ENCODE assay signal across 1 cellular context in genomic region chr9:124415102-124415851, GRCh38.
TF ChIP-seq lines count a peak whose summit lies in the region.

TSS of gene PSMB7 (minus strand) at chr9:124415442. CDS start at chr9:124415425, 17 bp downstream.

TF ChIP-seq in HEK293, 187 proteins besides CTCF, POLR2A, EP300 and RAD21 (continued from another document and continues in another):
- TF ChIP-seq ZNF692 (tag by site-specific recombination; IDR thresholded peaks at IDR 0.05) (peak; percentile 43), KLF17 (tag by site-specific recombination; IDR thresholded peaks at IDR 0.05) (0 out of 2 replicates have a peak, but pooled peaks have one; percentile 55), ZNF146 (tag by site-specific recombination; IDR thresholded peaks at IDR 0.05) (no peak), ZFP3 (tag by site-specific recombination; IDR thresholded peaks at IDR 0.05; ENCODE audit: low read depth) (no peak), KLF9 (tag by site-specific recombination; IDR thresholded peaks at IDR 0.05; ENCODE audit: low read depth) (0 out of 2 replicates have a peak, but pooled peaks have one; percentile 54), ZNF366 (tag by site-specific recombination; conservative IDR thresholded peaks at IDR 0.05) (no peak), ZNF670 (tag by site-specific recombination; IDR thresholded peaks at IDR 0.05; ENCODE audit: low read depth) (no peak), ZNF24 (tag by site-specific recombination; IDR thresholded peaks at IDR 0.05) (peak; percentile 80), HOXA7 (CRISPR knock-in tag; IDR thresholded peaks at IDR 0.05; ENCODE audit: borderline replicate concordance) (no peak), SCRT1 (tag by site-specific recombination; IDR thresholded peaks at IDR 0.05; ENCODE audit: borderline replicate concordance) (no peak), ZNF596 (tag by site-specific recombination; IDR thresholded peaks at IDR 0.05) (no peak), ZNF26 (tag by site-specific recombination; IDR thresholded peaks at IDR 0.05) (no peak), ZFP41 (tag by site-specific recombination; IDR thresholded peaks at IDR 0.05; ENCODE audit: borderline replicate concordance) (no peak), GLIS1 (tag by site-specific recombination; IDR thresholded peaks at IDR 0.05) (no peak), ZNF785 (tag by site-specific recombination; IDR thresholded peaks at IDR 0.05) (no peak), ZNF121 (tag by site-specific recombination; IDR thresholded peaks at IDR 0.05) (no peak), ZNF624 (tag by site-specific recombination; IDR thresholded peaks at IDR 0.05) (no peak), ZNF311 (tag by site-specific recombination; IDR thresholded peaks at IDR 0.05; ENCODE audit: borderline replicate concordance) (no peak), MZF1 (tag by site-specific recombination; IDR thresholded peaks at IDR 0.05; ENCODE audit: borderline replicate concordance) (no peak), ZNF23 (tag by site-specific recombination; IDR thresholded peaks at IDR 0.05; ENCODE audit: borderline replicate concordance) (no peak), ZNF416 (tag by site-specific recombination; IDR thresholded peaks at IDR 0.05) (no peak), ZNF248 (tag by site-specific recombination; IDR thresholded peaks at IDR 0.05) (no peak), ZFHX2 (tag by site-specific recombination; conservative IDR thresholded peaks at IDR 0.05) (peak; percentile 45), ZNF423 (tag by site-specific recombination; IDR thresholded peaks at IDR 0.05) (no peak), ZNF585B (tag by site-specific recombination; IDR thresholded peaks at IDR 0.05) (no peak), ZNF335 (tag by site-specific recombination; conservative IDR thresholded peaks at IDR 0.05) (peak; percentile 31; the same call in 1 of the 2 replicates), ZNF510 (tag by site-specific recombination; IDR thresholded peaks at IDR 0.05; ENCODE audit: insufficient replicate concordance) (no peak), ZNF16 (tag by site-specific recombination; IDR thresholded peaks at IDR 0.05; ENCODE audit: low read depth) (no peak), KLF7 (tag by site-specific recombination; IDR thresholded peaks at IDR 0.05; ENCODE audit: borderline replicate concordance) (no peak), ZNF658 (tag by site-specific recombination; IDR thresholded peaks at IDR 0.05) (no peak), AEBP2 (tag by site-specific recombination; IDR thresholded peaks at IDR 0.05; ENCODE audit: borderline replicate concordance) (no peak), ZNF211 (tag by site-specific recombination; IDR thresholded peaks at IDR 0.05; ENCODE audit: low read depth) (no peak), ZSCAN16 (tag by site-specific recombination; IDR thresholded peaks at IDR 0.05) (no peak), ZNF37A (tag by site-specific recombination; IDR thresholded peaks at IDR 0.05) (no peak), ZNF560 (tag by site-specific recombination; IDR thresholded peaks at IDR 0.05; ENCODE audit: borderline replicate concordance) (no peak)
- TF ChIP-seq, protein P1, sequence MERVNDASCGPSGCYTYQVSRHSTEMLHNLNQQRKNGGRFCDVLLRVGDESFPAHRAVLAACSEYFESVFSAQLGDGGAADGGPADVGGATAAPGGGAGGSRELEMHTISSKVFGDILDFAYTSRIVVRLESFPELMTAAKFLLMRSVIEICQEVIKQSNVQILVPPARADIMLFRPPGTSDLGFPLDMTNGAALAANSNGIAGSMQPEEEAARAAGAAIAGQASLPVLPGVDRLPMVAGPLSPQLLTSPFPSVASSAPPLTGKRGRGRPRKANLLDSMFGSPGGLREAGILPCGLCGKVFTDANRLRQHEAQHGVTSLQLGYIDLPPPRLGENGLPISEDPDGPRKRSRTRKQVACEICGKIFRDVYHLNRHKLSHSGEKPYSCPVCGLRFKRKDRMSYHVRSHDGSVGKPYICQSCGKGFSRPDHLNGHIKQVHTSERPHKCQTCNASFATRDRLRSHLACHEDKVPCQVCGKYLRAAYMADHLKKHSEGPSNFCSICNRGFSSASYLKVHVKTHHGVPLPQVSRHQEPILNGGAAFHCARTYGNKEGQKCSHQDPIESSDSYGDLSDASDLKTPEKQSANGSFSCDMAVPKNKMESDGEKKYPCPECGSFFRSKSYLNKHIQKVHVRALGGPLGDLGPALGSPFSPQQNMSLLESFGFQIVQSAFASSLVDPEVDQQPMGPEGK (tag by site-specific recombination; IDR thresholded peaks at IDR 0.05): peak; percentile 61
- TF ChIP-seq, protein P2, sequence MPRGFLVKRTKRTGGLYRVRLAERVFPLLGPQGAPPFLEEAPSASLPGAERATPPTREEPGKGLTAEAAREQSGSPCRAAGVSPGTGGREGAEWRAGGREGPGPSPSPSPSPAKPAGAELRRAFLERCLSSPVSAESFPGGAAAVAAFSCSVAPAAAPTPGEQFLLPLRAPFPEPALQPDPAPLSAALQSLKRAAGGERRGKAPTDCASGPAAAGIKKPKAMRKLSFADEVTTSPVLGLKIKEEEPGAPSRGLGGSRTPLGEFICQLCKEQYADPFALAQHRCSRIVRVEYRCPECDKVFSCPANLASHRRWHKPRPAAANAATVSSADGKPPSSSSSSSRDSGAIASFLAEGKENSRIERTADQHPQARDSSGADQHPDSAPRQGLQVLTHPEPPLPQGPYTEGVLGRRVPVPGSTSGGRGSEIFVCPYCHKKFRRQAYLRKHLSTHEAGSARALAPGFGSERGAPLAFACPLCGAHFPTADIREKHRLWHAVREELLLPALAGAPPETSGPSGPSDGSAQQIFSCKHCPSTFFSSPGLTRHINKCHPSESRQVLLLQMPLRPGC (tag by site-specific recombination; IDR thresholded peaks at IDR 0.05): no peak
- TF ChIP-seq, protein P3, sequence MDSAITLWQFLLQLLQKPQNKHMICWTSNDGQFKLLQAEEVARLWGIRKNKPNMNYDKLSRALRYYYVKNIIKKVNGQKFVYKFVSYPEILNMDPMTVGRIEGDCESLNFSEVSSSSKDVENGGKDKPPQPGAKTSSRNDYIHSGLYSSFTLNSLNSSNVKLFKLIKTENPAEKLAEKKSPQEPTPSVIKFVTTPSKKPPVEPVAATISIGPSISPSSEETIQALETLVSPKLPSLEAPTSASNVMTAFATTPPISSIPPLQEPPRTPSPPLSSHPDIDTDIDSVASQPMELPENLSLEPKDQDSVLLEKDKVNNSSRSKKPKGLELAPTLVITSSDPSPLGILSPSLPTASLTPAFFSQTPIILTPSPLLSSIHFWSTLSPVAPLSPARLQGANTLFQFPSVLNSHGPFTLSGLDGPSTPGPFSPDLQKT (IDR thresholded peaks at IDR 0.05; ENCODE audit: borderline replicate concordance, low read depth, low read length): no peak
- TF ChIP-seq, protein P4, sequence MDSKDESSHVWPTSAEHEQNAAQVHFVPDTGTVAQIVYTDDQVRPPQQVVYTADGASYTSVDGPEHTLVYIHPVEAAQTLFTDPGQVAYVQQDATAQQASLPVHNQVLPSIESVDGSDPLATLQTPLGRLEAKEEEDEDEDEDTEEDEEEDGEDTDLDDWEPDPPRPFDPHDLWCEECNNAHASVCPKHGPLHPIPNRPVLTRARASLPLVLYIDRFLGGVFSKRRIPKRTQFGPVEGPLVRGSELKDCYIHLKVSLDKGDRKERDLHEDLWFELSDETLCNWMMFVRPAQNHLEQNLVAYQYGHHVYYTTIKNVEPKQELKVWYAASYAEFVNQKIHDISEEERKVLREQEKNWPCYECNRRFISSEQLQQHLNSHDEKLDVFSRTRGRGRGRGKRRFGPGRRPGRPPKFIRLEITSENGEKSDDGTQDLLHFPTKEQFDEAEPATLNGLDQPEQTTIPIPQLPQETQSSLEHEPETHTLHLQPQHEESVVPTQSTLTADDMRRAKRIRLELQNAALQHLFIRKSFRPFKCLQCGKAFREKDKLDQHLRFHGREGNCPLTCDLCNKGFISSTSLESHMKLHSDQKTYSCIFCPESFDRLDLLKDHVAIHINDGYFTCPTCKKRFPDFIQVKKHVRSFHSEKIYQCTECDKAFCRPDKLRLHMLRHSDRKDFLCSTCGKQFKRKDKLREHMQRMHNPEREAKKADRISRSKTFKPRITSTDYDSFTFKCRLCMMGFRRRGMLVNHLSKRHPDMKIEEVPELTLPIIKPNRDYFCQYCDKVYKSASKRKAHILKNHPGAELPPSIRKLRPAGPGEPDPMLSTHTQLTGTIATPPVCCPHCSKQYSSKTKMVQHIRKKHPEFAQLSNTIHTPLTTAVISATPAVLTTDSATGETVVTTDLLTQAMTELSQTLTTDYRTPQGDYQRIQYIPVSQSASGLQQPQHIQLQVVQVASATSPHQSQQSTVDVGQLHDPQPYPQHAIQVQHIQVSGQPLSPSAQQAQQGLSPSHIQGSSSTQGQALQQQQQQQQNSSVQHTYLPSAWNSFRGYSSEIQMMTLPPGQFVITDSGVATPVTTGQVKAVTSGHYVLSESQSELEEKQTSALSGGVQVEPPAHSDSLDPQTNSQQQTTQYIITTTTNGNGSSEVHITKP (tag by site-specific recombination; IDR thresholded peaks at IDR 0.05): 0 out of 2 replicates have a peak, but pooled peaks have one; percentile 14
- TF ChIP-seq, protein P5, sequence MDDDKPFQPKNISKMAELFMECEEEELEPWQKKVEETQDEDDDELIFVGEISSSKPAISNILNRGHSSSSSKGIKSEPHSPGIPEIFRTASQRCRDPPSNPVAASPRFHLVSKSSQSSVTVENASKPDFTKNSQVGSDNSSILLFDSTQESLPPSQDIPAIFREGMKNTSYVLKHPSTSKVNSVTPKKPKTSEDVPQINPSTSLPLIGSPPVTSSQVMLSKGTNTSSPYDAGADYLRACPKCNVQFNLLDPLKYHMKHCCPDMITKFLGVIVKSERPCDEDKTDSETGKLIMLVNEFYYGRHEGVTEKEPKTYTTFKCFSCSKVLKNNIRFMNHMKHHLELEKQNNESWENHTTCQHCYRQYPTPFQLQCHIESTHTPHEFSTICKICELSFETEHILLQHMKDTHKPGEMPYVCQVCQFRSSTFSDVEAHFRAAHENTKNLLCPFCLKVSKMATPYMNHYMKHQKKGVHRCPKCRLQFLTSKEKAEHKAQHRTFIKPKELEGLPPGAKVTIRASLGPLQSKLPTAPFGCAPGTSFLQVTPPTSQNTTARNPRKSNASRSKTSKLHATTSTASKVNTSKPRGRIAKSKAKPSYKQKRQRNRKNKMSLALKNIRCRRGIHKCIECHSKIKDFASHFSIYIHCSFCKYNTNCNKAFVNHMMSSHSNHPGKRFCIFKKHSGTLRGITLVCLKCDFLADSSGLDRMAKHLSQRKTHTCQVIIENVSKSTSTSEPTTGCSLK (tag by site-specific recombination; IDR thresholded peaks at IDR 0.05): no peak
- TF ChIP-seq, protein P6, sequence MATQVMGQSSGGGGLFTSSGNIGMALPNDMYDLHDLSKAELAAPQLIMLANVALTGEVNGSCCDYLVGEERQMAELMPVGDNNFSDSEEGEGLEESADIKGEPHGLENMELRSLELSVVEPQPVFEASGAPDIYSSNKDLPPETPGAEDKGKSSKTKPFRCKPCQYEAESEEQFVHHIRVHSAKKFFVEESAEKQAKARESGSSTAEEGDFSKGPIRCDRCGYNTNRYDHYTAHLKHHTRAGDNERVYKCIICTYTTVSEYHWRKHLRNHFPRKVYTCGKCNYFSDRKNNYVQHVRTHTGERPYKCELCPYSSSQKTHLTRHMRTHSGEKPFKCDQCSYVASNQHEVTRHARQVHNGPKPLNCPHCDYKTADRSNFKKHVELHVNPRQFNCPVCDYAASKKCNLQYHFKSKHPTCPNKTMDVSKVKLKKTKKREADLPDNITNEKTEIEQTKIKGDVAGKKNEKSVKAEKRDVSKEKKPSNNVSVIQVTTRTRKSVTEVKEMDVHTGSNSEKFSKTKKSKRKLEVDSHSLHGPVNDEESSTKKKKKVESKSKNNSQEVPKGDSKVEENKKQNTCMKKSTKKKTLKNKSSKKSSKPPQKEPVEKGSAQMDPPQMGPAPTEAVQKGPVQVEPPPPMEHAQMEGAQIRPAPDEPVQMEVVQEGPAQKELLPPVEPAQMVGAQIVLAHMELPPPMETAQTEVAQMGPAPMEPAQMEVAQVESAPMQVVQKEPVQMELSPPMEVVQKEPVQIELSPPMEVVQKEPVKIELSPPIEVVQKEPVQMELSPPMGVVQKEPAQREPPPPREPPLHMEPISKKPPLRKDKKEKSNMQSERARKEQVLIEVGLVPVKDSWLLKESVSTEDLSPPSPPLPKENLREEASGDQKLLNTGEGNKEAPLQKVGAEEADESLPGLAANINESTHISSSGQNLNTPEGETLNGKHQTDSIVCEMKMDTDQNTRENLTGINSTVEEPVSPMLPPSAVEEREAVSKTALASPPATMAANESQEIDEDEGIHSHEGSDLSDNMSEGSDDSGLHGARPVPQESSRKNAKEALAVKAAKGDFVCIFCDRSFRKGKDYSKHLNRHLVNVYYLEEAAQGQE (tag by site-specific recombination; IDR thresholded peaks at IDR 0.05): peak; percentile 86
